ENCODE assay signal across 1 cellular context in genomic region chr20:20869161-20869560, GRCh38.
TF ChIP-seq lines count a peak whose summit lies in the region.

No MANE protein-coding gene starts in this region.

TF ChIP-seq in A549, 52 proteins besides CTCF, POLR2A, EP300 and RAD21 (continued from another document):
- TF ChIP-seq ATOH8 (CRISPR knock-in tag; IDR thresholded peaks at IDR 0.05; ENCODE audit: low read depth) = no peak
